6 cellular contexts compared by ENCODE assay signal in the genomic region with DNA sequence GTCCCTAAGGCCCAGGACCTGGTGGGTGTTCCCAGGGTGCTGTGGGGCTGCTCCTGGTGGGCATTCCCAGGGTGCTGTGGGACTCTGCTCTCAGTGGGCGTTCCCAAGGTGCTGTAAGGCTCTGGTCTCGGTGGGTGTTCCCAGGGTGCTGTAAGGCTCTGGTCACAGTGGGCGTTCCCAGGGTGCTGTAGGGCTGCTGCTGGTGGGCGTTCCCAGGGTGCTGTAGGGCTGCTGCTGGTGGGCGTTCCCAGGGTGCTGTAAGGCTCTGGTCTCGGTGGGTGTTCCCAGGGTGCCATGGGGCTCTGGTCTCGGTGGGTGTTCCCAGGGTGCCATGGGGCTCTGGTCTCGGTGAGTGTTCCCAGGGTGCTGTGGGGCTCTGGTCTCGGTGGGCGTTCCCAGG. TPM values are rescaled to one million over a fixed set of nuclear protein-coding genes. Genes with fewer than 3 reads are reported as not detected.
"Had no signal": no experiment of that assay in that cellular context is flagged by ENCODE, and none has a peak within 500 bp of the region (broad histone marks: within the 10 kb centered on the region; RNA-seq: fewer than 3 reads in every experiment).

No MANE protein-coding gene starts in this region.

RNA-seq across cellular contexts. Expression of gene NKX6-2, which starts 57.3 kb away (rescaled TPM):
- total RNA-seq: K562, M059J, PC-3, Peyer's patch, SJCRH30, SK-MEL-5 had no signal
